Comparison of ENCODE assay signal across 20 cellular contexts in genomic region chr7:117153016-117153415, GRCh38.
DNase-seq lines count a peak whose midpoint lies in the region; ATAC-seq and TF ChIP-seq lines count a peak whose summit lies in the region.
"Had no signal": no experiment of that assay in that cellular context is flagged by ENCODE, and none has a peak within 500 bp of the region (broad histone marks: within the 10 kb centered on the region; RNA-seq: fewer than 3 reads in every experiment).

No MANE protein-coding gene starts in this region.

- H3K4me3 ChIP-seq in gastrocnemius medialis, result no peak overlapping the region
- H3K4me3 ChIP-seq: GM12878, HAP-1 had no signal

- no peaks in the 10 kb centered on the region for H3K27me3 Mint-ChIP-seq in HFFc6 (ENCODE audit: insufficient read depth)
- H3K27me3 Mint-ChIP-seq: CD4-positive, CD25-positive, alpha-beta regulatory T cell; CD8-positive, alpha-beta memory T cell; IgD-negative memory B cell had no signal

- ATAC-seq in gastrocnemius medialis, result no peak
- ATAC-seq: GM12878 had no signal

- peak overlapping the region; percentile 15 for H3K27ac ChIP-seq in cingulate gyrus (ENCODE audit: low read depth, low read length)
- H3K27ac ChIP-seq in gastrocnemius medialis, result peak overlapping the region in 3 of 4 donors; percentile 33 to 60 (median 46)

- H3K4me1 ChIP-seq in gastrocnemius medialis, result peaks cover 45 to 51% of the 10 kb centered on the region in 2 donors
- H3K4me1 ChIP-seq: HAP-1 had no signal

- no peak for TF ChIP-seq CTCF in gastrocnemius medialis (IDR thresholded peaks at IDR 0.05 in 4 of 5, conservative IDR thresholded peaks at IDR 0.05 in 1 of 5)
- no peak for TF ChIP-seq CTCF in HFFc6 (IDR thresholded peaks at IDR 0.05)

- TF ChIP-seq POLR2A in gastrocnemius medialis (IDR thresholded peaks at IDR 0.05), result no peak

- no peaks in the 10 kb centered on the region for H3K27me3 ChIP-seq in gastrocnemius medialis
- H3K27me3 ChIP-seq: BE2C had no signal

- no peaks in the 10 kb centered on the region for H3K9me3 Mint-ChIP-seq in HFFc6
- H3K9me3 Mint-ChIP-seq: CD4-positive, CD25-positive, alpha-beta regulatory T cell; CD8-positive, alpha-beta memory T cell; IgD-negative memory B cell had no signal

- no peaks in the 10 kb centered on the region for H3K36me3 Mint-ChIP-seq in HFFc6 (ENCODE audit: low read depth)
- H3K36me3 Mint-ChIP-seq: CD4-positive, CD25-positive, alpha-beta regulatory T cell; IgD-negative memory B cell had no signal

- in situ Hi-C loops in gastrocnemius medialis (cut with MboI; ENCODE audit: low sequenced_read_pairs in 4 of 4), result no loop called here

- H3K4me3 Mint-ChIP-seq in HFFc6, result no peak overlapping the region
- H3K4me3 Mint-ChIP-seq: CD4-positive, CD25-positive, alpha-beta regulatory T cell; CD8-positive, alpha-beta memory T cell; IgD-negative memory B cell had no signal

- H3K4me1 Mint-ChIP-seq in HFFc6 (ENCODE audit: low read depth), result no peaks in the 10 kb centered on the region
- H3K4me1 Mint-ChIP-seq: CD4-positive, CD25-positive, alpha-beta regulatory T cell; CD8-positive, alpha-beta memory T cell; IgD-negative memory B cell had no signal

- intact Hi-C loops in gastrocnemius medialis (cut with DNase I; ENCODE audit: low total_unique reads), result no loop called here

- no peaks in the 10 kb centered on the region for H3K36me3 ChIP-seq in gastrocnemius medialis
- H3K36me3 ChIP-seq: HAP-1 had no signal

- no peaks in the 10 kb centered on the region for H3K9me3 ChIP-seq in gastrocnemius medialis
- H3K9me3 ChIP-seq: BE2C, HAP-1 had no signal

- DNase-seq in glomerular visceral epithelial cell (ENCODE audit: extremely low spot score) (peak; percentile 66), left kidney (ENCODE audit: low read depth, low spot score) (peak; percentile 10), gastrocnemius medialis (no peak), NCI-H1092 treated with DMSO at 0.1 percent for 48 hours (lab: John Stamatoyannopoulos, UW) (no peak), mucosa of gallbladder (ENCODE audit: low spot score) (no peak), inferior parietal cortex (ENCODE audit: extremely low spot score) (no peak), HFFc6 (no peak)
- DNase-seq: ACHN; BE2C; C1 segment of cervical spinal cord; CD4-positive, CD25-positive, alpha-beta regulatory T cell; CD8-positive, alpha-beta memory T cell; COR-L47; DMS53; DND-41; EL had no signal

- no peak overlapping the region for H3K27ac Mint-ChIP-seq in HFFc6
- H3K27ac Mint-ChIP-seq: CD4-positive, CD25-positive, alpha-beta regulatory T cell; CD8-positive, alpha-beta memory T cell; IgD-negative memory B cell had no signal

Comparison
In these comparisons a context has a peak if more than half of its experiments do, and no peak if none do; other contexts are left out.
1. DNase-seq: peak in glomerular visceral epithelial cell (single experiment) and left kidney (single experiment); none in gastrocnemius medialis (0 of 2), NCI-H1092 treated with DMSO at 0.1 percent for 48 hours (single experiment), mucosa of gallbladder (single experiment), inferior parietal cortex (single experiment) and HFFc6 (single experiment).